32 cellular contexts compared by ENCODE assay signal in genomic region chr11:103949781-103950180, GRCh38.
"Had no signal": no experiment of that assay in that cellular context is flagged by ENCODE, and none has a peak within 500 bp of the region (broad histone marks: within the 10 kb centered on the region; RNA-seq: fewer than 3 reads in every experiment).

No MANE protein-coding gene starts in this region.

- ATAC-seq: activated CD4-positive, CD25-positive, alpha-beta regulatory T cell treated with anti-CD3 and anti-CD28 coated beads, Interleukin-2, amount 50 U/mL, for 24 hours; activated CD8-positive, alpha-beta T cell treated with anti-CD3 and anti-CD28 coated beads for 36 hours; activated naive CD8-positive, alpha-beta T cell treated with anti-CD3 and anti-CD28 coated beads, Interleukin-2, amount 50 U/mL, for 24 hours; effector memory CD8-positive, alpha-beta T cell had no signal

- H3K27me3 ChIP-seq: adrenal gland, ascending aorta, esophagus muscularis mucosa had no signal

- H3K27ac ChIP-seq: ascending aorta, esophagus muscularis mucosa, VCaP had no signal

- H3K36me3 ChIP-seq: adrenal gland, ascending aorta, esophagus muscularis mucosa had no signal

- H3K36me3 Mint-ChIP-seq: activated naive CD4-positive, alpha-beta T cell treated with anti-CD3 and anti-CD28 coated beads, Interleukin-2, amount 50 U/mL, for 24 hours; activated naive CD8-positive, alpha-beta T cell treated with anti-CD3 and anti-CD28 coated beads for 36 hours had no signal

- H3K9me3 Mint-ChIP-seq: activated B cell treated with CpG ODN at 0.5 μM for 24 hours; activated CD8-positive, alpha-beta T cell treated with anti-CD3 and anti-CD28 coated beads for 36 hours; activated naive CD4-positive, alpha-beta T cell treated with anti-CD3 and anti-CD28 coated beads for 36 hours; activated naive CD4-positive, alpha-beta T cell treated with anti-CD3 and anti-CD28 coated beads, Interleukin-2, amount 50 U/mL, for 24 hours; activated naive CD8-positive, alpha-beta T cell treated with anti-CD3 and anti-CD28 coated beads for 36 hours; activated T-helper 1 cell treated with anti-CD3 and anti-CD28 coated beads, Interleukin-12 subunit alpha, Interleukin-12 subunit beta, Interleukin-2, Interleukin-4 antibody, amounts not matched to agents 30 ng/mL and 10 ng/mL and 1 ng/mL, durations not matched to agents 14 hours and 24 hours and 36 hours; activated T-helper 2 cell treated with anti-CD3 and anti-CD28 coated beads, Interferon-gamma antibody, Interleukin-2, Interleukin-4, amounts not matched to agents 10 μg/mL and 5 μg/mL and 100 μg/mL, durations not matched to agents 14 hours and 24 hours and 36 hours; central memory CD8-positive, alpha-beta T cell; effector memory CD8-positive, alpha-beta T cell had no signal

- H3K27ac Mint-ChIP-seq: activated B cell treated with CpG ODN at 0.5 μM for 24 hours; activated CD8-positive, alpha-beta T cell treated with anti-CD3 and anti-CD28 coated beads for 36 hours; activated naive CD4-positive, alpha-beta T cell treated with anti-CD3 and anti-CD28 coated beads for 36 hours; activated naive CD4-positive, alpha-beta T cell treated with anti-CD3 and anti-CD28 coated beads, Interleukin-2, amount 50 U/mL, for 24 hours; activated naive CD8-positive, alpha-beta T cell treated with anti-CD3 and anti-CD28 coated beads for 36 hours; activated naive CD8-positive, alpha-beta T cell treated with anti-CD3 and anti-CD28 coated beads, Interleukin-2, amount 50 U/mL, for 24 hours; activated T-helper 1 cell treated with anti-CD3 and anti-CD28 coated beads, Interleukin-12 subunit alpha, Interleukin-12 subunit beta, Interleukin-2, Interleukin-4 antibody, amounts not matched to agents 30 ng/mL and 10 ng/mL and 1 ng/mL, durations not matched to agents 14 hours and 24 hours and 36 hours; activated T-helper 2 cell treated with anti-CD3 and anti-CD28 coated beads, Interferon-gamma antibody, Interleukin-2, Interleukin-4, amounts not matched to agents 10 μg/mL and 5 μg/mL and 100 μg/mL, durations not matched to agents 14 hours and 24 hours and 36 hours; brain; effector memory CD8-positive, alpha-beta T cell had no signal

- H3K4me3 ChIP-seq: adrenal gland, ascending aorta, esophagus muscularis mucosa had no signal

- H3K4me3 Mint-ChIP-seq: activated B cell treated with CpG ODN at 0.5 μM for 24 hours; activated CD8-positive, alpha-beta T cell treated with anti-CD3 and anti-CD28 coated beads for 36 hours; activated naive CD4-positive, alpha-beta T cell treated with anti-CD3 and anti-CD28 coated beads for 36 hours; activated naive CD4-positive, alpha-beta T cell treated with anti-CD3 and anti-CD28 coated beads, Interleukin-2, amount 50 U/mL, for 24 hours; activated naive CD8-positive, alpha-beta T cell treated with anti-CD3 and anti-CD28 coated beads for 36 hours; activated naive CD8-positive, alpha-beta T cell treated with anti-CD3 and anti-CD28 coated beads, Interleukin-2, amount 50 U/mL, for 24 hours; activated T-helper 1 cell treated with anti-CD3 and anti-CD28 coated beads, Interleukin-12 subunit alpha, Interleukin-12 subunit beta, Interleukin-2, Interleukin-4 antibody, amounts not matched to agents 30 ng/mL and 10 ng/mL and 1 ng/mL, durations not matched to agents 14 hours and 24 hours and 36 hours; brain; central memory CD8-positive, alpha-beta T cell; effector memory CD8-positive, alpha-beta T cell had no signal

- DNase-seq: activated B cell treated with CpG ODN at 0.5 μM for 24 hours; activated CD4-positive, alpha-beta T cell treated with anti-CD3 and anti-CD28 coated beads for 48 hours; activated CD4-positive, alpha-beta T cell treated with anti-CD3 and anti-CD28 coated beads, Interleukin-2, amount 50 U/mL, for 1 hour; activated CD4-positive, alpha-beta T cell treated with anti-CD3 and anti-CD28 coated beads, Interleukin-2, amount 50 U/mL, for 48 hours; activated CD8-positive, alpha-beta memory T cell treated with anti-CD3 and anti-CD28 coated beads for 24 hours; activated CD8-positive, alpha-beta memory T cell treated with anti-CD3 and anti-CD28 coated beads, Interleukin-2, amount 50 U/mL, for 4 hours; activated CD8-positive, alpha-beta T cell treated with anti-CD3 and anti-CD28 coated beads for 36 hours; activated effector memory CD4-positive, alpha-beta T cell treated with anti-CD3 and anti-CD28 coated beads, Interleukin-2, amount 50 U/mL, for 16 hours; activated naive CD4-positive, alpha-beta T cell treated with anti-CD3 and anti-CD28 coated beads for 36 hours; activated naive CD8-positive, alpha-beta T cell treated with anti-CD3 and anti-CD28 coated beads for 36 hours; activated naive CD8-positive, alpha-beta T cell treated with anti-CD3 and anti-CD28 coated beads, Interleukin-2, amount 50 U/mL, for 24 hours; activated T-cell treated with anti-CD3 and anti-CD28 coated beads, Interleukin-2, amount 50 U/mL, for 1 hour; activated T-cell treated with anti-CD3 and anti-CD28 coated beads, Interleukin-2, amount 50 U/mL, for 48 hours; adrenal gland; cortex of kidney; dermis blood vessel endothelial cell; effector CD4-positive, alpha-beta T cell; effector memory CD8-positive, alpha-beta T cell; erythroblast; foreskin melanocyte; head of caudate nucleus; hippocampal formation; T-helper 2 cell had no signal

- H3K4me1 Mint-ChIP-seq: activated B cell treated with CpG ODN at 0.5 μM for 24 hours; activated naive CD4-positive, alpha-beta T cell treated with anti-CD3 and anti-CD28 coated beads, Interleukin-2, amount 50 U/mL, for 24 hours; activated naive CD8-positive, alpha-beta T cell treated with anti-CD3 and anti-CD28 coated beads for 36 hours; activated naive CD8-positive, alpha-beta T cell treated with anti-CD3 and anti-CD28 coated beads, Interleukin-2, amount 50 U/mL, for 24 hours; central memory CD8-positive, alpha-beta T cell had no signal

- H3K27me3 Mint-ChIP-seq: activated B cell treated with CpG ODN at 0.5 μM for 24 hours; activated CD8-positive, alpha-beta T cell treated with anti-CD3 and anti-CD28 coated beads for 36 hours; activated naive CD4-positive, alpha-beta T cell treated with anti-CD3 and anti-CD28 coated beads, Interleukin-2, amount 50 U/mL, for 24 hours; activated naive CD8-positive, alpha-beta T cell treated with anti-CD3 and anti-CD28 coated beads, Interleukin-2, amount 50 U/mL, for 24 hours; central memory CD8-positive, alpha-beta T cell; effector memory CD8-positive, alpha-beta T cell had no signal

- H3K9me3 ChIP-seq: adrenal gland, ascending aorta, esophagus muscularis mucosa had no signal
